14 cellular contexts compared by ENCODE assay signal in genomic region chr11:74822187-74822586, GRCh38.
A peak's percentile ranks its signal among the peaks of the same experiment; 100 is the strongest.
DNase-seq lines count a peak whose midpoint lies in the region; FAIRE-seq and TF ChIP-seq lines count a peak whose summit lies in the region.
"Had no signal": no experiment of that assay in that cellular context is flagged by ENCODE, and none has a peak within 500 bp of the region (broad histone marks: within the 10 kb centered on the region; RNA-seq: fewer than 3 reads in every experiment).

No MANE protein-coding gene starts in this region.

- H3K27ac ChIP-seq in cardiac muscle cell = peak overlapping the region; percentile 74
- peak overlapping the region; percentile 45 for H3K27ac ChIP-seq in osteoblast (ENCODE audit: low read depth, low read length)
- H3K27ac ChIP-seq: C4-2B, HL-60 had no signal

- H3K4me3 ChIP-seq in cardiac muscle cell (no peak overlapping the region), osteoblast (ENCODE audit: insufficient read depth, low read length) (no peak overlapping the region)
- H3K4me3 ChIP-seq: GM12878, prostate gland had no signal

- peaks cover 23% of the 10 kb centered on the region for H3K79me2 ChIP-seq in osteoblast (ENCODE audit: insufficient read depth, low read length)

- no peak for FAIRE-seq in GM19239 (lab: Jason Lieb, UNC)
- FAIRE-seq: GM12878 had no signal

- H3K27me3 ChIP-seq in cardiac muscle cell = no peaks in the 10 kb centered on the region
- no peaks in the 10 kb centered on the region for H3K27me3 ChIP-seq in osteoblast (ENCODE audit: insufficient read depth, low read length)

- peak; percentile 52 for DNase-seq in AG09319 (ENCODE audit: extremely low read depth, low read depth)
- peak; percentile 68 for DNase-seq in astrocyte of the hippocampus (ENCODE audit: low read depth, low spot score)
- DNase-seq in cardiac muscle cell (ENCODE audit: low read depth in 1 of 2, low spot score in 1 of 2) = peak in 1 of 2 donors; percentile 66
- DNase-seq in osteoblast (ENCODE audit: insufficient read length, low spot score, missing footprints) = no peak
- no peak for DNase-seq in AML-193 (lab: John Stamatoyannopoulos, UW)
- no peak for DNase-seq in retina
- no peak for DNase-seq in GM19239 (ENCODE audit: insufficient read length, low spot score)
- DNase-seq in activated T-cell treated with anti-CD3 and anti-CD28 coated beads for 4 hours = no peak
- DNase-seq: NCI-H1417 treated with DMSO at 0.1 percent for 48 hours, OCI-M1 had no signal

- no peak for TF ChIP-seq CTCF in AG09319 (IDR thresholded peaks at IDR 0.05; ENCODE audit: low read depth, low read length)
- no peak for TF ChIP-seq CTCF in cardiac muscle cell (IDR thresholded peaks at IDR 0.05; ENCODE audit: low read depth, low read length)
- no peak for TF ChIP-seq CTCF in osteoblast (IDR thresholded peaks at IDR 0.05; ENCODE audit: extremely low read depth, low read depth, low read length)

- H3K36me3 ChIP-seq in cardiac muscle cell = no peaks in the 10 kb centered on the region
- H3K36me3 ChIP-seq in osteoblast (ENCODE audit: insufficient read depth, low read length) = peaks cover 5% of the 10 kb centered on the region
- H3K36me3 ChIP-seq: prostate gland had no signal

- H3K9me3 ChIP-seq in cardiac muscle cell (ENCODE audit: low read depth) (no peaks in the 10 kb centered on the region), osteoblast (ENCODE audit: low read depth, low read length) (peaks cover 4% of the 10 kb centered on the region)
- H3K9me3 ChIP-seq: prostate gland had no signal

- H4K20me1 ChIP-seq in osteoblast (ENCODE audit: insufficient read depth, low read length) = no peaks in the 10 kb centered on the region

- H3K4me1 ChIP-seq in cardiac muscle cell (ENCODE audit: low read depth) (peaks cover 7% of the 10 kb centered on the region), osteoblast (ENCODE audit: insufficient read depth, low read length) (peaks cover 28% of the 10 kb centered on the region)
- H3K4me1 ChIP-seq: prostate gland had no signal

- H2AFZ ChIP-seq in osteoblast (ENCODE audit: low read length) = no peak overlapping the region

- peak overlapping the region; percentile 14 for H3K4me2 ChIP-seq in osteoblast (ENCODE audit: insufficient read depth, low read length)

Comparison
In these comparisons a context has a peak if more than half of its experiments do, and no peak if none do; other contexts are left out.
1. DNase-seq: peak in AG09319 (single experiment) and astrocyte of the hippocampus (single experiment); none in osteoblast (single experiment), AML-193 (0 of 2), retina (single experiment), GM19239 (single experiment) and activated T-cell treated with anti-CD3 and anti-CD28 coated beads for 4 hours (single experiment).